18 cellular contexts compared by ENCODE assay signal in genomic region chr7:93331706-93332105, GRCh38.
DNase-seq lines count a peak whose midpoint lies in the region; ATAC-seq, FAIRE-seq and TF ChIP-seq lines count a peak whose summit lies in the region.
"Had no signal": no experiment of that assay in that cellular context is flagged by ENCODE, and none has a peak within 500 bp of the region (broad histone marks: within the 10 kb centered on the region; RNA-seq: fewer than 3 reads in every experiment).

No MANE protein-coding gene starts in this region.

- H3K9ac ChIP-seq in K562 (ENCODE audit: insufficient read depth in 1 of 2, low read depth in 2 of 2, low read length in 2 of 2): no peak overlapping the region
- H3K9ac ChIP-seq: BLaER1 treated with 17β-estradiol and CSF1 and Interleukin-3, amounts not matched to agents 10 nM and 100 nM had no signal

- H2AFZ ChIP-seq in GM23338 (no peak overlapping the region), K562 (ENCODE audit: low read depth, low read length) (no peak overlapping the region)

- DNase-seq in GM12864 (ENCODE audit: low read depth) (no peak), GM23338 (ENCODE audit: low spot score) (peak; percentile 18), SK-MEL-5 (ENCODE audit: low read depth, low spot score) (peak; percentile 5), K562 (ENCODE audit: extremely low read depth in 1 of 4, low spot score in 3 of 4) (peak in 1 of 4 experiments; percentile 6), NCI-H774 (lab: John Stamatoyannopoulos, UW) (no peak), aorta (no peak), MV-4-11 (lab: John Stamatoyannopoulos, UW) (no peak)
- DNase-seq: Calu3; CD8-positive, alpha-beta T cell; H7; HFFc6; KG1 had no signal

- no peaks in the 10 kb centered on the region for H3K27me3 Mint-ChIP-seq in GM23338 (ENCODE audit: insufficient read depth, low read depth, poor library complexity)
- H3K27me3 Mint-ChIP-seq: B cell, IgD-negative memory B cell had no signal

- no peaks in the 10 kb centered on the region for H4K20me1 ChIP-seq in GM23338 (replicated peaks; ENCODE audit: insufficient read depth)
- H4K20me1 ChIP-seq in K562 (replicated peaks; ENCODE audit: control insufficient read depth, insufficient read depth, low read length): no peaks in the 10 kb centered on the region
- H4K20me1 ChIP-seq: BLaER1 treated with 17β-estradiol and CSF1 and Interleukin-3, amounts not matched to agents 10 nM and 100 nM had no signal

- no peaks in the 10 kb centered on the region for H3K36me3 Mint-ChIP-seq in GM23338 (ENCODE audit: low read depth)

- no peak for TF ChIP-seq EP300 in K562 (IDR thresholded peaks at IDR 0.05; ENCODE audit: low read length)

- H3K79me2 ChIP-seq in GM23338 (replicated peaks; ENCODE audit: insufficient read depth) (no peaks in the 10 kb centered on the region), K562 (ENCODE audit: control insufficient read depth, insufficient read depth, low read length) (no peaks in the 10 kb centered on the region)

- POLR2A ChIA-PET in K562 (lab: Yijun Ruan, JAX): no interaction called here

- CTCF ChIA-PET in K562 (lab: Yijun Ruan, JAX; ENCODE audit: low intra/inter-chr PET ratio): no interaction called here

- TF ChIP-seq CTCF in GM12864 (IDR thresholded peaks at IDR 0.05; ENCODE audit: low read depth, low read length, missing control alignments) (peak; percentile 9), GM23338 (conservative IDR thresholded peaks at IDR 0.05; ENCODE audit: low read depth in 2 of 2) (no peak), K562 (IDR thresholded peaks at IDR 0.05 in 2 of 3, conservative IDR thresholded peaks at IDR 0.05 in 1 of 3; ENCODE audit: insufficient read depth in 2 of 3, low read depth in 1 of 3, low read length in 3 of 3) (no peak)

- H3K9me1 ChIP-seq in K562 (ENCODE audit: control insufficient read depth, insufficient read depth, low read length): no peaks in the 10 kb centered on the region

- H3K27ac Mint-ChIP-seq in GM23338: no peak overlapping the region
- H3K27ac Mint-ChIP-seq: B cell; CD8-positive, alpha-beta T cell; HFFc6; IgD-negative memory B cell had no signal

- no peaks in the 10 kb centered on the region for H3K36me3 ChIP-seq in GM23338 (ENCODE audit: insufficient read depth)
- 0 out of 3 replicates have a peak, but pooled peaks cover 2% of the 10 kb centered on the region for H3K36me3 ChIP-seq in K562 (ENCODE audit: control insufficient read depth, insufficient read depth, low read length)
- H3K36me3 ChIP-seq in aorta (ENCODE audit: control insufficient read depth in 1 of 2, insufficient read depth in 2 of 2, low read length in 1 of 2): peaks cover 0 to 1% of the 10 kb centered on the region in 2 donors

- no peaks in the 10 kb centered on the region for H3K4me1 Mint-ChIP-seq in GM23338
- H3K4me1 Mint-ChIP-seq: B cell, IgD-negative memory B cell had no signal

- intact Hi-C loops in K562 (cut with micrococcal nuclease) (no loop called here), aorta (cut with DNase I) (no loop called here)

- no peak overlapping the region for H3K4me3 Mint-ChIP-seq in GM23338
- H3K4me3 Mint-ChIP-seq: B cell; CD8-positive, alpha-beta T cell; HFFc6; IgD-negative memory B cell had no signal

- WGBS in K562 (ENCODE audit: insufficient coverage, low coverage, missing lambda C conversion rate): 28% methylated on average over 3 of the region's 3 CpGs
- WGBS in aorta, 2 donors: 72 to 88% methylated on average over 3 of the region's 3 CpGs

- no peaks in the 10 kb centered on the region for H3K9me3 ChIP-seq in K562 (replicated peaks; ENCODE audit: control insufficient read depth, insufficient read depth, low read depth, low read length)
- H3K9me3 ChIP-seq in aorta (ENCODE audit: control insufficient read depth, low read length): no peaks in the 10 kb centered on the region
- H3K9me3 ChIP-seq: BLaER1 treated with 17β-estradiol and CSF1 and Interleukin-3, amounts not matched to agents 10 nM and 100 nM had no signal

- no peaks in the 10 kb centered on the region for H3K9me2 ChIP-seq in GM23338 (ENCODE audit: insufficient read depth)

- no peak for FAIRE-seq in K562 (lab: Jason Lieb, UNC)
- FAIRE-seq: G401.6, HTR-8/SVneo had no signal

- no peak overlapping the region for H3K4me3 ChIP-seq in GM12864 (ENCODE audit: low read depth, low read length)
- no peak overlapping the region for H3K4me3 ChIP-seq in GM23338
- H3K4me3 ChIP-seq in K562: no peak overlapping the region
- no peak overlapping the region for H3K4me3 ChIP-seq in aorta (ENCODE audit: low read length in 2 of 2)
- H3K4me3 ChIP-seq: BLaER1 treated with 17β-estradiol and CSF1 and Interleukin-3, amounts not matched to agents 10 nM and 100 nM had no signal

- ATAC-seq in GM23338 (no peak), K562 (peak; percentile 85), aorta (ENCODE audit: low FRiP score) (no peak)
- ATAC-seq: CD8-positive, alpha-beta T cell; HCT116 had no signal

- BruUV-seq in K562 (replicated peaks; lab: Mats Ljungman, UMichigan): no TSS peak

- H3K27me3 ChIP-seq in GM23338 (ENCODE audit: insufficient read depth) (no peaks in the 10 kb centered on the region), K562 (ENCODE audit: control insufficient read depth in 2 of 2, insufficient read depth in 2 of 2, low read length in 2 of 2) (no peaks in the 10 kb centered on the region), aorta (ENCODE audit: control insufficient read depth in 1 of 2, insufficient read depth in 2 of 2, low read length in 1 of 2) (no peaks in the 10 kb centered on the region)
- H3K27me3 ChIP-seq: BLaER1 treated with 17β-estradiol and CSF1 and Interleukin-3, amounts not matched to agents 10 nM and 100 nM had no signal

- TF ChIP-seq RAD21 in K562 (CRISPR knock-in tag; conservative IDR thresholded peaks at IDR 0.05 in 1 of 2, IDR thresholded peaks at IDR 0.05 in 1 of 2): no peak

- TF ChIP-seq POLR2A in K562 (conservative IDR thresholded peaks at IDR 0.05): no peak

- in situ Hi-C loops in SK-MEL-5 (cut with HindIII; ENCODE audit: low pct_unique_long_range_greater_than_20kb, low sequenced_read_pairs) (no loop called here), K562 (cut with MboI) (no loop called here)

- H3F3A ChIP-seq in GM23338 (replicated peaks; ENCODE audit: low read depth): no peaks in the 10 kb centered on the region

- H3K9me3 Mint-ChIP-seq in GM23338: no peaks in the 10 kb centered on the region
- H3K9me3 Mint-ChIP-seq: CD8-positive, alpha-beta T cell; HFFc6; IgD-negative memory B cell had no signal

- H3K4me1 ChIP-seq in GM23338 (ENCODE audit: insufficient read depth) (no peaks in the 10 kb centered on the region), K562 (replicated peaks in 1 of 2; ENCODE audit: control insufficient read depth in 2 of 2, insufficient read depth in 2 of 2, low read length in 2 of 2) (no peaks in the 10 kb centered on the region), aorta (ENCODE audit: control insufficient read depth in 1 of 2, insufficient read depth in 2 of 2, low read length in 2 of 2) (no peaks in the 10 kb centered on the region)
- H3K4me1 ChIP-seq: BLaER1 treated with 17β-estradiol and CSF1 and Interleukin-3, amounts not matched to agents 10 nM and 100 nM had no signal

- H3K27ac ChIP-seq in GM23338 (ENCODE audit: low read depth) (no peak overlapping the region), K562 (ENCODE audit: extremely low read depth, low read depth, low read length) (no peak overlapping the region), aorta (ENCODE audit: low read depth in 1 of 2, low read length in 2 of 2) (no peak overlapping the region)
- H3K27ac ChIP-seq: BLaER1 treated with 17β-estradiol and CSF1 and Interleukin-3, amounts not matched to agents 10 nM and 100 nM had no signal

- H3K4me2 ChIP-seq in GM23338 (no peak overlapping the region), K562 (ENCODE audit: insufficient read depth, low read length) (no peak overlapping the region)
- H3K4me2 ChIP-seq: BLaER1 treated with 17β-estradiol and CSF1 and Interleukin-3, amounts not matched to agents 10 nM and 100 nM had no signal

TF ChIP-seq in GM23338, 12 proteins besides CTCF, POLR2A, EP300 and RAD21:
- TF ChIP-seq NANOG (IDR thresholded peaks at IDR 0.05; ENCODE audit: borderline replicate concordance): no peak
- no peak for TF ChIP-seq ETS1 (IDR thresholded peaks at IDR 0.05)
- no peak for TF ChIP-seq EZH2 (IDR thresholded peaks at IDR 0.05; ENCODE audit: low read depth, unreplicated experiment)
- TF ChIP-seq ZNF114 (CRISPR knock-in tag; IDR thresholded peaks at IDR 0.05): no peak
TF ChIP-seq in GM23338: peak in this region for 0.

TF ChIP-seq in K562, 482 proteins besides CTCF, POLR2A, EP300 and RAD21 (continues in another document):
- TF ChIP-seq CBFB (CRISPR knock-in tag; IDR thresholded peaks at IDR 0.05) (no peak), MYC (IDR thresholded peaks at IDR 0.05; ENCODE audit: low read depth, low read length) (no peak), MYC (CRISPR knock-in tag; IDR thresholded peaks at IDR 0.05; ENCODE audit: borderline replicate concordance, low read depth) (no peak), KAT2B (IDR thresholded peaks at IDR 0.05; ENCODE audit: low read depth, low read length) (no peak), CLOCK (CRISPR knock-in tag; IDR thresholded peaks at IDR 0.05; ENCODE audit: borderline replicate concordance) (no peak)

Comparison
In these comparisons a context has a peak if more than half of its experiments do, and no peak if none do; other contexts are left out.
1. DNase-seq: peak in GM23338 (single experiment) and SK-MEL-5 (single experiment); none in GM12864 (single experiment), NCI-H774 (single experiment), aorta (0 of 2) and MV-4-11 (single experiment).